Comparison of ENCODE assay signal across 2 cellular contexts in the genomic region with DNA sequence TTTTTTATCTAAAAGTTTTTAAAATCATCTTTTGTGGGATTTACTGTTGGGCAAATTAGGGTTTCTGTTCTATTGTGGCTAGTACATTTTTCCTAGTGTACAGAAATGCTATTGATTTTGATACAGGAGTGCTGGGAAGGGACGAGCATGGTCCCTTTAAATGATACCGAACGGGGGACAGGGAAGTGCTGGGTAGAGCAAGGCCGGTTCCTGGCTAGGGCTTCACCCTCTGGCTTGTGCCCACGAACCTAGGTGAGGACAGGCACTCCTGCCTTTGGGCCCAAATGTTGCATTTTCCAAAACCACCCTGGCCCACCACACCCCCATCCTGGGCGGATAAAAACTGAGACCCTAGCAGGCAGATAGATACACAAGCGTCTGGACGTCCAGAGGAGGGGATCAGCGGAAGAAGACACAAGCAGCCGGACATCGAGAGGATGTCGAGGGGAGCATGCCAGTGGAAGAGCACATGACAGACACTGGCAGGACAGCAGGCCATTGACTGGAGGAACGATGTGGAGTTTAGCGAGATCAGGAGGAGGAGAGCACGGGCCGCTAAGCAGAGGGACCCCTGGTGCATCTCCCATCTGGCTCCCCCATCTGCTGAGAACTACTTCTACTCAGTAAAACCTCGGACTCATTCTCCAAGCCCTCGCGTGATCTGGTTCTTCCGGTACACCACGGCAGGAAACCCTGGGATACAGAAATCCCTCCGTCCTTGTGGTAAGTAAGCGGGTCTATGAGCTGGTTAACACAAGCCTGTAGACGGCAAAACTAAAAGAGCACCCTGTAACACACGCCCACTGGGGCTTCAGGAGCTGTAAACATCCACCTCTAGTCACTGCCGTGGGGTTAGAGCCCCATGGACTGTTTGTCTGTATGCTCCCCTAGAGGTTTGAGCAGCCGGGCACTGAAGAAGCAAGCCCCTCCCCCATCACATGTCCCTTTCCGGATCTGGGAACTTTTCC.
TF ChIP-seq lines count a peak whose summit lies in the region.

No MANE protein-coding gene starts in this region.

TF ChIP-seq in GM23338, 12 proteins besides CTCF, POLR2A, EP300 and RAD21:
- 0 out of 2 replicates have a peak, but pooled peaks have one; percentile 13 for TF ChIP-seq ZNF114 (CRISPR knock-in tag; IDR thresholded peaks at IDR 0.05)
- TF ChIP-seq, protein P1, sequence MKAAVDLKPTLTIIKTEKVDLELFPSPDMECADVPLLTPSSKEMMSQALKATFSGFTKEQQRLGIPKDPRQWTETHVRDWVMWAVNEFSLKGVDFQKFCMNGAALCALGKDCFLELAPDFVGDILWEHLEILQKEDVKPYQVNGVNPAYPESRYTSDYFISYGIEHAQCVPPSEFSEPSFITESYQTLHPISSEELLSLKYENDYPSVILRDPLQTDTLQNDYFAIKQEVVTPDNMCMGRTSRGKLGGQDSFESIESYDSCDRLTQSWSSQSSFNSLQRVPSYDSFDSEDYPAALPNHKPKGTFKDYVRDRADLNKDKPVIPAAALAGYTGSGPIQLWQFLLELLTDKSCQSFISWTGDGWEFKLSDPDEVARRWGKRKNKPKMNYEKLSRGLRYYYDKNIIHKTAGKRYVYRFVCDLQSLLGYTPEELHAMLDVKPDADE (IDR thresholded peaks at IDR 0.05), result peak; percentile 53; the same call in 1 of the 2 replicates
- TF ChIP-seq EZH2phosphoT487 (IDR thresholded peaks at IDR 0.05; ENCODE audit: unreplicated experiment), result no peak

TF ChIP-seq in K562, 482 proteins besides CTCF, POLR2A, EP300 and RAD21:
- TF ChIP-seq ERF (CRISPR knock-in tag; IDR thresholded peaks at IDR 0.05) (no peak), MIER1 (IDR thresholded peaks at IDR 0.05; ENCODE audit: low read depth) (no peak), ZNF408 (CRISPR knock-in tag; IDR thresholded peaks at IDR 0.05; ENCODE audit: low read depth) (no peak)
- TF ChIP-seq, protein P2, sequence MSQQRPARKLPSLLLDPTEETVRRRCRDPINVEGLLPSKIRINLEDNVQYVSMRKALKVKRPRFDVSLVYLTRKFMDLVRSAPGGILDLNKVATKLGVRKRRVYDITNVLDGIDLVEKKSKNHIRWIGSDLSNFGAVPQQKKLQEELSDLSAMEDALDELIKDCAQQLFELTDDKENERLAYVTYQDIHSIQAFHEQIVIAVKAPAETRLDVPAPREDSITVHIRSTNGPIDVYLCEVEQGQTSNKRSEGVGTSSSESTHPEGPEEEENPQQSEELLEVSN (IDR thresholded peaks at IDR 0.05; ENCODE audit: borderline replicate concordance in 1 of 2, extremely low read depth in 1 of 2, insufficient read depth in 1 of 2, insufficient read length in 1 of 2, low read depth in 1 of 2, low read length in 1 of 2, poor library complexity in 1 of 2, severe bottlenecking in 1 of 2), result peak in 1 of 2 experiments; percentile 13
TF ChIP-seq in K562: peak in this region for 1.
